ENCODE assay signal across 22 cellular contexts in the genomic region with DNA sequence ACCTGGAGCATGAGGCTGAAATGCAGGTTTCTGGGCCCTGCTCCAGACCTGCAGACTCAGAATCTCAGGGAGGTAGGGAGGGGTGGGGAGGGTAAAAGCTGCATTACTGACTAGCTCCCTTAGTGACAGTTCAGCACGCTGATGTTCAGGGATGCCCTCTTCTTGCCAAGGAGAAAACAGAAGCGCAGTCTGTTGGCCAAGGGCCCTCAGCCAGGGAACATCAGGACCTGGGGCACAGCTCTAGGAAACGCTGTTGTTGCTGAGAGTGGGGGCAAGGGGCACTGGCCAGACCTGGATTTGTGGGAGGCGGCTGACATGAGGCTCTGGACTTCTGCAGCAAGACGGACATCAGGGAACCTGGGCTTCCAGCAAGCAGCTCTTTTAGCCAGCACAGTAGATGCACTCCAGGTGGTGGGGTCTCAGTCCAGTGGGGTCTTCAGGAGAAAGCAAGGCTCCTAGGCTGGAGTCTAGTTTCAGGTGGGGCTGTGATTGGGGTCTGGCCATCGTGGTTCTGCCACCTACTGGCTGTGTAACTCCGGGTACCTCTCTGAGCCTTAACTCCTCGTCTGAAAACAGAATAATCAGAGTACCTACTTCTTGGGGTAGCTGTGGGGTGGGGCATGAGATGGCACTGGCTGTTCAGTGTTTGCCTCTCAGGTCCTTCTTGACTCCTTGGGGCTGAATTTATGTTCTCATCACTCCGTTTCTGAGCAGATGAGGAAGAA.
DNase-seq lines count a peak whose midpoint lies in the region; ATAC-seq and TF ChIP-seq lines count a peak whose summit lies in the region.
"Had no signal": no experiment of that assay in that cellular context is flagged by ENCODE, and none has a peak within 500 bp of the region (broad histone marks: within the 10 kb centered on the region; RNA-seq: fewer than 3 reads in every experiment).

No MANE protein-coding gene starts in this region.

- DNase-seq in stimulated activated naive CD8-positive, alpha-beta T cell treated with anti-CD3 and anti-CD28 coated beads, Interleukin-15, amount 100 ng/mL, for 72 hours = no peak
- DNase-seq in stimulated activated naive CD8-positive, alpha-beta T cell treated with anti-CD3 and anti-CD28 coated beads, Interleukin-15, Interleukin-2, amounts not matched to agents 100 U/mL and 50 U/mL, for 24 hours = no peak
- no peak for DNase-seq in brain microvascular endothelial cell
- DNase-seq in uterus = no peak
- DNase-seq in DMS 273 treated with DMSO at 0.1 percent for 48 hours (lab: John Stamatoyannopoulos, UW) = no peak
- DNase-seq in NCI-H187 (lab: John Stamatoyannopoulos, UW) = no peak
- DNase-seq in ecto neural progenitor cell (ENCODE audit: low spot score) = no peak
- DNase-seq: activated CD4-positive, alpha-beta T cell treated with anti-CD3 and anti-CD28 coated beads for 36 hours; activated naive CD4-positive, alpha-beta T cell treated with anti-CD3 and anti-CD28 coated beads for 36 hours; effector memory CD8-positive, alpha-beta T cell; NCI-H146; NCI-H446; SHP77 treated with DMSO at 0.1 percent for 48 hours; stimulated activated CD4-positive, alpha-beta T cell treated with anti-CD3 and anti-CD28 coated beads, Interleukin-2, amount 100 ng/mL, for 48 hours; stimulated activated CD8-positive, alpha-beta memory T cell treated with anti-CD3 and anti-CD28 coated beads, Interleukin-4, amount 100 ng/mL, for 48 hours had no signal

- no peaks in the 10 kb centered on the region for H3K9me3 Mint-ChIP-seq in stimulated activated naive CD8-positive, alpha-beta T cell treated with anti-CD3 and anti-CD28 coated beads, Interleukin-15, amount 100 ng/mL, for 72 hours
- H3K9me3 Mint-ChIP-seq: activated naive CD4-positive, alpha-beta T cell treated with anti-CD3 and anti-CD28 coated beads for 36 hours; memory B cell; neural crest cell; T-helper 2 cell treated with Interferon-gamma antibody and Interleukin-4, amounts not matched to agents 5 μg/mL and 100 μg/mL, for 36 hours; type B pancreatic cell had no signal

- H3K4me3 ChIP-seq in brain microvascular endothelial cell (ENCODE audit: low read depth, low read length) (no peak overlapping the region), uterus (no peak overlapping the region)

- peak overlapping the region in 1 of 2 donors; percentile 29 for H3K27ac Mint-ChIP-seq in stimulated activated naive CD8-positive, alpha-beta T cell treated with anti-CD3 and anti-CD28 coated beads, Interleukin-15, amount 100 ng/mL, for 72 hours
- H3K27ac Mint-ChIP-seq: activated CD4-positive, alpha-beta T cell treated with anti-CD3 and anti-CD28 coated beads for 36 hours; activated naive CD4-positive, alpha-beta T cell treated with anti-CD3 and anti-CD28 coated beads for 36 hours; memory B cell; T-helper 2 cell treated with Interferon-gamma antibody and Interleukin-4, amounts not matched to agents 5 μg/mL and 100 μg/mL, for 36 hours; type B pancreatic cell had no signal

- intact Hi-C loops in uterus (cut with DNase I; ENCODE audit: low total_unique reads) = no loop called here

- no peaks in the 10 kb centered on the region for H3K27me3 ChIP-seq in brain microvascular endothelial cell (replicated peaks)
- H3K27me3 ChIP-seq in layer of hippocampus (ENCODE audit: control insufficient read depth, insufficient read depth, low read length) = no peaks in the 10 kb centered on the region
- H3K27me3 ChIP-seq in uterus = no peaks in the 10 kb centered on the region
- H3K27me3 ChIP-seq: breast epithelium had no signal

- ATAC-seq in stimulated activated naive CD8-positive, alpha-beta T cell treated with anti-CD3 and anti-CD28 coated beads, Interleukin-15, amount 100 ng/mL, for 72 hours = peak; percentile 21
- ATAC-seq in stimulated activated naive CD8-positive, alpha-beta T cell treated with anti-CD3 and anti-CD28 coated beads, Interleukin-15, Interleukin-2, amounts not matched to agents 100 U/mL and 50 U/mL, for 24 hours = no peak
- ATAC-seq: activated CD4-positive, alpha-beta T cell treated with anti-CD3 and anti-CD28 coated beads for 36 hours; effector memory CD8-positive, alpha-beta T cell had no signal

- no peaks in the 10 kb centered on the region for H3K27me3 Mint-ChIP-seq in stimulated activated naive CD8-positive, alpha-beta T cell treated with anti-CD3 and anti-CD28 coated beads, Interleukin-15, amount 100 ng/mL, for 72 hours
- H3K27me3 Mint-ChIP-seq: activated CD4-positive, alpha-beta T cell treated with anti-CD3 and anti-CD28 coated beads for 36 hours had no signal

- H3K9me3 ChIP-seq in uterus = no peaks in the 10 kb centered on the region
- H3K9me3 ChIP-seq: breast epithelium had no signal

- in situ Hi-C loops in brain microvascular endothelial cell (cut with HindIII; ENCODE audit: low pct_ligation_motif_present, low sequenced_read_pairs) = no loop called here

- TF ChIP-seq POLR2A in uterus (IDR thresholded peaks at IDR 0.05) = no peak

- peaks cover 19% of the 10 kb centered on the region for H3K4me1 Mint-ChIP-seq in stimulated activated naive CD8-positive, alpha-beta T cell treated with anti-CD3 and anti-CD28 coated beads, Interleukin-15, amount 100 ng/mL, for 72 hours

- H3K27ac ChIP-seq in brain microvascular endothelial cell = no peak overlapping the region
- peak overlapping the region; percentile 77 for H3K27ac ChIP-seq in layer of hippocampus (ENCODE audit: low read depth, low read length)
- H3K27ac ChIP-seq in uterus = peak overlapping the region; percentile 39 to 48
- H3K27ac ChIP-seq: 22Rv1, breast epithelium had no signal

- peaks cover 0 to 8% of the 10 kb centered on the region in 2 donors for H3K4me1 ChIP-seq in uterus
- H3K4me1 ChIP-seq: breast epithelium had no signal

- no peak overlapping the region for H3K4me3 Mint-ChIP-seq in stimulated activated naive CD8-positive, alpha-beta T cell treated with anti-CD3 and anti-CD28 coated beads, Interleukin-15, amount 100 ng/mL, for 72 hours
- H3K4me3 Mint-ChIP-seq: activated CD4-positive, alpha-beta T cell treated with anti-CD3 and anti-CD28 coated beads for 36 hours; activated naive CD4-positive, alpha-beta T cell treated with anti-CD3 and anti-CD28 coated beads for 36 hours; effector memory CD8-positive, alpha-beta T cell; T-helper 2 cell treated with Interferon-gamma antibody and Interleukin-4, amounts not matched to agents 5 μg/mL and 100 μg/mL, for 36 hours; type B pancreatic cell had no signal

- H3K36me3 ChIP-seq in brain microvascular endothelial cell (replicated peaks) = no peaks in the 10 kb centered on the region
- H3K36me3 ChIP-seq in uterus = no peaks in the 10 kb centered on the region
- H3K36me3 ChIP-seq: breast epithelium had no signal

- TF ChIP-seq CTCF in brain microvascular endothelial cell (IDR thresholded peaks at IDR 0.05; ENCODE audit: low read depth, low read length, missing control alignments) (peak; percentile 3), uterus (IDR thresholded peaks at IDR 0.05) (no peak)
